In the genomic region with DNA sequence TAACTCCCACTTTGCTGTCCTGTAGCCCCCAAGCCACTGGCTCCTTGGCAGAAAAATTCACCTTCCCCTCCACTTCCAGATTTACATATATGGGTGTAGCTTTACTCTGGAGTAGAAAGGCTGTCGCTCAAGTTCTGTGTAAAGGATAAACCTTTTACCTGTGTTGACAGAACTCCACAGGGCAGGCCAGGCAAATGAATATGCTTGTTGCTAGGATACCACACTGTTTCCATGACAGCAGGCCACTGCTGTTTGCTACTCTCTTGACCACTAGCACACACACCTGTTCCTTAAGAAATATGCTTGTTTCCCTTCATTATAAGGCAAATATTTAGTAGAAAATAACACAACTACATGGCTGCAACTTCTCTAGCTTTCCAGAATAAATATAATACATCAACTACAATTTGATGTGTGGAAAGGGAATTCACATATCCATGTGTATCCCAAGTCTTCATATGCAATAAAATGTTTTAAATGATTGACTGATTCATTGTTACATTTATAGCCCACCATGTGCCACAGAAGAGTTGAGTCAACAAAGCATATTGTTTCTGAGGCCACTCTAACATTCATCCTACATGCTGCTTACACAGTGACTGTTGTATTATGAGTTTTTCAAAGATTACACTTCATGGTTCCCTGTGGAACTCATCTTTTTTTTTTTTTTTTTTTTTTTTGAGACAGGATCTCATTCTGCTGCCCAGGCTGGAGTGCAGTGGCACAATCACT, we compare ENCODE assay signal across 12 cellular contexts. TPM values are rescaled to one million over a fixed set of nuclear protein-coding genes. Genes with fewer than 3 reads are reported as not detected.
DNase-seq lines count a peak whose midpoint lies in the region; ATAC-seq and TF ChIP-seq lines count a peak whose summit lies in the region.
"Had no signal": no experiment of that assay in that cellular context is flagged by ENCODE, and none has a peak within 500 bp of the region (broad histone marks: within the 10 kb centered on the region; RNA-seq: fewer than 3 reads in every experiment).

No MANE protein-coding gene starts in this region.

- H3K4me3 ChIP-seq in lower lobe of right lung, result no peak overlapping the region
- H3K4me3 ChIP-seq: BLaER1, left ventricle myocardium inferior had no signal

- peak; percentile 87 to 88 for ATAC-seq in lower lobe of right lung
- ATAC-seq in stimulated activated naive CD8-positive, alpha-beta T cell treated with anti-CD3 and anti-CD28 coated beads, Interleukin-15, Interleukin-2, amounts not matched to agents 100 U/mL and 50 U/mL, for 24 hours, result no peak
- no peak for ATAC-seq in GM18867 (IDR thresholded peaks at IDR 0.05; ENCODE audit: unreplicated experiment)
- no peak for ATAC-seq in GM19023 (IDR thresholded peaks at IDR 0.05; ENCODE audit: unreplicated experiment)
- ATAC-seq in GM19324 (IDR thresholded peaks at IDR 0.05; ENCODE audit: low FRiP score, unreplicated experiment), result no peak

- peak; percentile 95 for DNase-seq in DMS153 treated with DMSO at 0.1 percent for 48 hours (lab: John Stamatoyannopoulos, UW; ENCODE audit: unreplicated experiment)
- peak; percentile 69 to 76 for DNase-seq in NCI-H187 (lab: John Stamatoyannopoulos, UW)
- DNase-seq in lower lobe of right lung, result no peak
- DNase-seq in stimulated activated naive CD8-positive, alpha-beta T cell treated with anti-CD3 and anti-CD28 coated beads, Interleukin-15, Interleukin-2, amounts not matched to agents 100 U/mL and 50 U/mL, for 24 hours, result no peak
- DNase-seq: left ventricle myocardium inferior; NCI-H2171; stimulated activated CD4-positive, alpha-beta T cell treated with anti-CD3 and anti-CD28 coated beads, Interleukin-12 subunit alpha, Interleukin-12 subunit beta, amount 100 ng/mL, for 4 hours had no signal

- H3K27ac ChIP-seq in VCaP (peak overlapping the region; percentile 99), lower lobe of right lung (no peak overlapping the region)
- H3K27ac ChIP-seq: BLaER1, left ventricle myocardium inferior had no signal

- H3K9me3 ChIP-seq in lower lobe of right lung, result no peaks in the 10 kb centered on the region
- H3K9me3 ChIP-seq: BLaER1, left ventricle myocardium inferior had no signal

- H3K36me3 ChIP-seq in lower lobe of right lung, result no peaks in the 10 kb centered on the region
- H3K36me3 ChIP-seq: BLaER1, left ventricle myocardium inferior had no signal

- H3K4me1 ChIP-seq in lower lobe of right lung, result peaks cover 8% of the 10 kb centered on the region
- H3K4me1 ChIP-seq: left ventricle myocardium inferior had no signal

- TF ChIP-seq CTCF in VCaP (conservative IDR thresholded peaks at IDR 0.05), result no peak
- TF ChIP-seq CTCF in lower lobe of right lung (IDR thresholded peaks at IDR 0.05), result no peak

- intact Hi-C loops in lower lobe of right lung (cut with DNase I), result loop anchor here (10.0 kb wide), 1 partner anchor 53 kb away; a partner anchor contains a TSS

- no peaks in the 10 kb centered on the region for H3K27me3 ChIP-seq in lower lobe of right lung (ENCODE audit: low read depth)
- H3K27me3 ChIP-seq: BLaER1 had no signal

RNA-seq across cellular contexts. Expression of a gene that starts 56.2 kb away (rescaled TPM):
- 67.0 TPM for total RNA-seq in lower lobe of right lung

Comparison
In these comparisons a context has a peak if more than half of its experiments do, and no peak if none do; other contexts are left out.
1. DNase-seq: peak in DMS153 treated with DMSO at 0.1 percent for 48 hours (single experiment) and NCI-H187 (2 of 2); none in lower lobe of right lung (single experiment) and stimulated activated naive CD8-positive, alpha-beta T cell treated with anti-CD3 and anti-CD28 coated beads, Interleukin-15, Interleukin-2, amounts not matched to agents 100 U/mL and 50 U/mL, for 24 hours (single experiment).
2. ATAC-seq: peak in lower lobe of right lung (2 of 2); none in stimulated activated naive CD8-positive, alpha-beta T cell treated with anti-CD3 and anti-CD28 coated beads, Interleukin-15, Interleukin-2, amounts not matched to agents 100 U/mL and 50 U/mL, for 24 hours (single experiment), GM18867 (single experiment), GM19023 (single experiment) and GM19324 (single experiment).